Comparison of ENCODE assay signal across 19 cellular contexts in genomic region chr14:31312934-31313333, GRCh38.
DNase-seq lines count a peak whose midpoint lies in the region; FAIRE-seq and TF ChIP-seq lines count a peak whose summit lies in the region.
"Had no signal": no experiment of that assay in that cellular context is flagged by ENCODE, and none has a peak within 500 bp of the region (broad histone marks: within the 10 kb centered on the region; RNA-seq: fewer than 3 reads in every experiment).

No MANE protein-coding gene starts in this region.

- H3K27ac ChIP-seq in VCaP (peak overlapping the region; percentile 87), small intestine (ENCODE audit: low read depth in 1 of 2, low read length in 1 of 2) (no peak overlapping the region)
- H3K27ac ChIP-seq: BLaER1, C4-2B had no signal

- no peaks in the 10 kb centered on the region for H3K9me3 ChIP-seq in small intestine (ENCODE audit: control insufficient read depth, low read depth)
- H3K9me3 ChIP-seq: BLaER1 had no signal

- H3K27me3 ChIP-seq in small intestine (ENCODE audit: control insufficient read depth in 2 of 2, insufficient read depth in 2 of 2, low read length in 2 of 2) = no peaks in the 10 kb centered on the region
- H3K27me3 ChIP-seq: BLaER1 had no signal

- no peak for TF ChIP-seq CTCF in LNCaP clone FGC (IDR thresholded peaks at IDR 0.05; ENCODE audit: control insufficient read depth, extremely low read depth, insufficient read depth)
- no peak for TF ChIP-seq CTCF in VCaP (conservative IDR thresholded peaks at IDR 0.05)

- WGBS in small intestine, 3 donors = 27 to 67% (median 32%) methylated on average over 1 of the region's 1 CpG

- FAIRE-seq in HTR-8/SVneo (lab: Jason Lieb, UNC) (peak; percentile 51), small intestine (lab: Jason Lieb, UNC) (no peak)
- FAIRE-seq: D721Med, GM12891, GM18507 had no signal

- H3K4me1 ChIP-seq in small intestine (ENCODE audit: control insufficient read depth in 2 of 2, insufficient read depth in 1 of 2, low read depth in 1 of 2, low read length in 1 of 2) = no peaks in the 10 kb centered on the region
- H3K4me1 ChIP-seq: BLaER1 had no signal

- peaks cover 2 to 12% of the 10 kb centered on the region in 2 donors for H3K36me3 ChIP-seq in small intestine (ENCODE audit: control insufficient read depth in 2 of 2, insufficient read depth in 2 of 2, low read length in 2 of 2)

- DNase-seq in HTR-8/SVneo (ENCODE audit: insufficient read length, low spot score) (no peak), LNCaP clone FGC (ENCODE audit: low read depth) (peak; percentile 42), small intestine (peak; percentile 49), COR-L47 (lab: John Stamatoyannopoulos, UW) (no peak), NCI-H2029 treated with DMSO at 0.1 percent for 48 hours (lab: John Stamatoyannopoulos, UW) (no peak)
- DNase-seq in activated CD4-positive, alpha-beta T cell treated with anti-CD3 and anti-CD28 coated beads for 4 hours = no peak
- DNase-seq: CD4-positive, CD25-positive, alpha-beta regulatory T cell; CD8-positive, alpha-beta T cell; DMS53; DMS79 treated with DMSO at 0.1 percent for 48 hours; GF-D8; H9 had no signal

- H3K4me3 ChIP-seq in LNCaP clone FGC (ENCODE audit: low read depth, low read length) = no peak overlapping the region
- H3K4me3 ChIP-seq in small intestine (ENCODE audit: low read depth in 1 of 2, low read length in 2 of 2) = no peak overlapping the region
- H3K4me3 ChIP-seq: BLaER1, GM23338 had no signal

Comparison
In these comparisons a context has a peak if more than half of its experiments do, and no peak if none do; other contexts are left out.
1. DNase-seq: peak in LNCaP clone FGC (single experiment) and small intestine (single experiment); none in HTR-8/SVneo (single experiment), activated CD4-positive, alpha-beta T cell treated with anti-CD3 and anti-CD28 coated beads for 4 hours (0 of 2), COR-L47 (single experiment) and NCI-H2029 treated with DMSO at 0.1 percent for 48 hours (single experiment).